In the genomic region with DNA sequence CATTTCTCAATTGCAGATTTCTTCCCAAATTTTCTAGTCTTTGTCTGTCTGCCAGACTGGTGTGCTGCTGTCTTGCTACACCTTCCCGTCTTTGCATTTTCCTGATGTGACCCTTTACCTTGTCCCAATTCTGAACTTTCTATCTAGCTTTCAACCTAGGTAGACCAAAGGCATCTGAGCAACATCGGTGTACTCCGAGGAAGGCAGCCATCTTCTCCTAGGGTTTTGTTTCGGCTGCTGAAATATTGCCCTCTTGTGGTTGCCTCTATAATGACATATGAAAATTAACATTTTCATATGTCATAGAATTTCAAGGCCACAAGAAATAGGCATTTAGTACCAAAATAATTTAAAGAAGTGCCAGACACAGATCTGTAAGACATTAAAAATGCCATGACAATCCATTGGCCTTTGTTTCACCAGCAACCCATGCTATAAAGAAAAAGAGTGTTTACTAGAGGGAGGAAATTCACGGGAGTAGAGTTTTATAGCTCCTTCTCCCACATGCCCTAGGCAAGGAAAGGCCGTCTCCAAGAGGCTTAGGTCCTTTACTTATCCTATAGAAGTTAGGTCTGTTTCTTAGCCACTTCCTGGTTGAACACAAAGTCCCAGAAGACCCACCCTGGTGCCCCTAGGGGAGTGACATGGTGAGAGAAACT, we compare ENCODE assay signal across 8 cellular contexts. TPM values are rescaled to one million over a fixed set of nuclear protein-coding genes. Genes with fewer than 3 reads are reported as not detected.
DNase-seq lines count a peak whose midpoint lies in the region; ATAC-seq and TF ChIP-seq lines count a peak whose summit lies in the region.

No MANE protein-coding gene starts in this region.

- H3K27me3 Mint-ChIP-seq in activated naive CD8-positive, alpha-beta T cell treated with anti-CD3 and anti-CD28 coated beads, Interleukin-2, amount 50 U/mL, for 24 hours, result peaks cover 3% of the 10 kb centered on the region

- TF ChIP-seq CTCF in BJ (IDR thresholded peaks at IDR 0.05; ENCODE audit: insufficient read depth, low read depth, low read length), result peak; percentile 69
- peak; percentile 81 for TF ChIP-seq CTCF in OCI-LY3 (IDR thresholded peaks at IDR 0.05; ENCODE audit: low read depth, low read length)
- TF ChIP-seq CTCF in right atrium auricular region (IDR thresholded peaks at IDR 0.05), result peak; percentile 61 to 79

- H3K27me3 ChIP-seq in BJ (ENCODE audit: control insufficient read depth, insufficient read depth, low read length), result no peaks in the 10 kb centered on the region
- H3K27me3 ChIP-seq in OCI-LY3 (ENCODE audit: low read depth, low read length), result peaks cover 25% of the 10 kb centered on the region
- no peaks in the 10 kb centered on the region for H3K27me3 ChIP-seq in right atrium auricular region

- H4K20me1 ChIP-seq in OCI-LY3 (ENCODE audit: insufficient read depth, low read length), result no peaks in the 10 kb centered on the region

- H3K36me3 Mint-ChIP-seq in activated naive CD8-positive, alpha-beta T cell treated with anti-CD3 and anti-CD28 coated beads, Interleukin-2, amount 50 U/mL, for 24 hours (ENCODE audit: low read depth), result no peaks in the 10 kb centered on the region

- H3K9ac ChIP-seq in OCI-LY3 (ENCODE audit: low read length), result peak overlapping the region; percentile 46

- H3K4me2 ChIP-seq in OCI-LY3 (ENCODE audit: low read length), result peak overlapping the region; percentile 76

- H3K36me3 ChIP-seq in BJ (ENCODE audit: control insufficient read depth, insufficient read depth, low read length) (no peaks in the 10 kb centered on the region), OCI-LY3 (replicated peaks; ENCODE audit: low read depth, low read length) (no peaks in the 10 kb centered on the region), right atrium auricular region (no peaks in the 10 kb centered on the region)

- no peak overlapping the region for H3K27ac Mint-ChIP-seq in activated naive CD8-positive, alpha-beta T cell treated with anti-CD3 and anti-CD28 coated beads, Interleukin-2, amount 50 U/mL, for 24 hours

- no peak overlapping the region for H3K4me3 ChIP-seq in BJ (ENCODE audit: low read depth, low read length)
- peak overlapping the region; percentile 71 for H3K4me3 ChIP-seq in OCI-LY3 (ENCODE audit: low read length)
- H3K4me3 ChIP-seq in right atrium auricular region, result no peak overlapping the region

- POLR2A ChIA-PET in BJ (lab: Charles Lee), result no interaction called here

- H3K4me1 ChIP-seq in OCI-LY3 (ENCODE audit: low read length) (peaks cover 13% of the 10 kb centered on the region), right atrium auricular region (peaks cover 0 to 5% of the 10 kb centered on the region in 2 donors)

- H3K9me3 ChIP-seq in OCI-LY3 (ENCODE audit: insufficient read depth, low read length) (no peaks in the 10 kb centered on the region), right atrium auricular region (peaks cover 0 to 9% of the 10 kb centered on the region in 2 donors)

- intact Hi-C loops in sciatic nerve (cut with DNase I), result no loop called here

- ATAC-seq in GM18517 (IDR thresholded peaks at IDR 0.05; ENCODE audit: unreplicated experiment), result peak; percentile 72
- ATAC-seq in HG03378 (IDR thresholded peaks at IDR 0.05; ENCODE audit: unreplicated experiment), result peak; percentile 56
- ATAC-seq in activated naive CD8-positive, alpha-beta T cell treated with anti-CD3 and anti-CD28 coated beads, Interleukin-2, amount 50 U/mL, for 24 hours, result no peak
- peak; percentile 64 for ATAC-seq in sciatic nerve

- CTCF ChIA-PET in BJ (lab: Yijun Ruan, JAX), result interaction anchor here (0.5 to 12.9 kb wide), 23 partner anchors 8 to 699 kb away, joined by 3 to 392 read pairs (median 4); a partner anchor contains a TSS

- no peaks in the 10 kb centered on the region for H3K79me2 ChIP-seq in OCI-LY3 (ENCODE audit: low read length)

- H3K9me3 Mint-ChIP-seq in activated naive CD8-positive, alpha-beta T cell treated with anti-CD3 and anti-CD28 coated beads, Interleukin-2, amount 50 U/mL, for 24 hours, result no peaks in the 10 kb centered on the region

- H3K4me3 Mint-ChIP-seq in activated naive CD8-positive, alpha-beta T cell treated with anti-CD3 and anti-CD28 coated beads, Interleukin-2, amount 50 U/mL, for 24 hours, result peak overlapping the region; percentile 69

- H3K27ac ChIP-seq in OCI-LY3 (ENCODE audit: low read length), result no peak overlapping the region
- H3K27ac ChIP-seq in right atrium auricular region, result no peak overlapping the region

- no peak for DNase-seq in BJ (ENCODE audit: low read depth)
- no peak for DNase-seq in activated naive CD8-positive, alpha-beta T cell treated with anti-CD3 and anti-CD28 coated beads, Interleukin-2, amount 50 U/mL, for 24 hours
- no peak for DNase-seq in right atrium auricular region (ENCODE audit: low spot score)
- no peak for DNase-seq in sciatic nerve (ENCODE audit: low spot score)
- no peak for DNase-seq in UCSD-AML1 (lab: John Stamatoyannopoulos, UW; ENCODE audit: unreplicated experiment)

- peak overlapping the region; percentile 98 for H2AFZ ChIP-seq in OCI-LY3 (ENCODE audit: low read depth, low read length)

- H3K4me1 Mint-ChIP-seq in activated naive CD8-positive, alpha-beta T cell treated with anti-CD3 and anti-CD28 coated beads, Interleukin-2, amount 50 U/mL, for 24 hours, result peaks cover 9% of the 10 kb centered on the region

RNA-seq across cellular contexts. Expression of a gene that starts 23.4 kb away (rescaled TPM):
- not detected in 2 replicates for polyA plus RNA-seq in BJ (2011; rRNA removed)
- polyA minus RNA-seq in BJ (2011; rRNA and poly(A)+ RNA removed), result not detected in 2 replicates
- total RNA-seq in right atrium auricular region, result not detected
- 0.71 TPM for total RNA-seq in sciatic nerve

RNA-seq across cellular contexts. Expression of a gene that starts 41.4 kb away (rescaled TPM):
- 0.17 and 0.31 TPM in 2 replicates for polyA plus RNA-seq in BJ (2011; rRNA removed)
- polyA minus RNA-seq in BJ (2011; rRNA and poly(A)+ RNA removed), result 0.33 TPM in 1 of 2 replicates, not detected in the other
- total RNA-seq in right atrium auricular region (under 1 TPM in 1 of 2 donors, not detected in 1; 0.12 TPM), sciatic nerve (2.3 TPM)

RNA-seq across cellular contexts. Expression of a gene that starts 48.6 kb away (rescaled TPM):
- polyA plus RNA-seq in BJ (2011; rRNA removed), result not detected in 2 replicates
- polyA minus RNA-seq in BJ (2011; rRNA and poly(A)+ RNA removed), result not detected in 2 replicates
- total RNA-seq in right atrium auricular region (not detected), sciatic nerve (not detected)
